15 cellular contexts compared by ENCODE assay signal in genomic region chr16:57786632-57787518, GRCh38. TPM values are rescaled to one million over a fixed set of nuclear protein-coding genes. Genes with fewer than 3 reads are reported as not detected.
A peak's percentile ranks its signal among the peaks of the same experiment; 100 is the strongest.
DNase-seq lines count a peak whose midpoint lies in the region; ATAC-seq, FAIRE-seq and TF ChIP-seq lines count a peak whose summit lies in the region.
"Had no signal": no experiment of that assay in that cellular context is flagged by ENCODE, and none has a peak within 500 bp of the region (broad histone marks: within the 10 kb centered on the region; RNA-seq: fewer than 3 reads in every experiment).

No MANE protein-coding gene starts in this region.

- no peaks in the 10 kb centered on the region for H3K79me2 ChIP-seq in K562 (ENCODE audit: control insufficient read depth, insufficient read depth, low read length)

- TF ChIP-seq RAD21 in A549 (conservative IDR thresholded peaks at IDR 0.05 in 1 of 2, IDR thresholded peaks at IDR 0.05 in 1 of 2), result no peak
- TF ChIP-seq RAD21 in K562 (CRISPR knock-in tag; conservative IDR thresholded peaks at IDR 0.05 in 1 of 2, IDR thresholded peaks at IDR 0.05 in 1 of 2), result no peak

- FAIRE-seq in A549 (lab: Jason Lieb, UNC), result no peak
- FAIRE-seq in K562 (lab: Jason Lieb, UNC), result no peak
- FAIRE-seq: A204.1, keratinocyte had no signal

- H3K36me3 Mint-ChIP-seq in type B pancreatic cell, result no peaks in the 10 kb centered on the region

- H3K27me3 Mint-ChIP-seq in type B pancreatic cell, result no peaks in the 10 kb centered on the region
- H3K27me3 Mint-ChIP-seq: activated CD4-positive, alpha-beta memory T cell treated with anti-CD3 and anti-CD28 coated beads, Interleukin-2, amount 10 ng/mL, durations not matched to agents 7 days and 5 days had no signal

- DNase-seq in A549 (ENCODE audit: low read depth in 1 of 2, low spot score in 1 of 2) (no peak), K562 (ENCODE audit: extremely low read depth in 1 of 4, low spot score in 3 of 4) (no peak), left ventricle myocardium superior (peak; percentile 87), ovary (peak in 4 of 5 donors; percentile 51 to 87 (median 76)), cortex of kidney (lab: John Stamatoyannopoulos, UW) (no peak), type B pancreatic cell (ENCODE audit: extremely low spot score, unreplicated experiment) (no peak), NCI-H187 (lab: John Stamatoyannopoulos, UW) (no peak)
- DNase-seq: activated CD4-positive, alpha-beta memory T cell treated with anti-CD3 and anti-CD28 coated beads, Interleukin-2, amount 10 ng/mL, durations not matched to agents 7 days and 5 days; NCI-H226; PC-9; stimulated activated CD4-positive, alpha-beta T cell treated with anti-CD3 and anti-CD28 coated beads, Interleukin-2, amount 100 ng/mL, for 48 hours had no signal

- no peak overlapping the region for H2AFZ ChIP-seq in K562 (ENCODE audit: low read depth, low read length)
- H2AFZ ChIP-seq: PC-9 had no signal

- no peaks in the 10 kb centered on the region for H3K27me3 ChIP-seq in K562 (ENCODE audit: control insufficient read depth in 2 of 2, insufficient read depth in 2 of 2, low read length in 2 of 2)
- no peaks in the 10 kb centered on the region for H3K27me3 ChIP-seq in ovary

- H3K9me3 Mint-ChIP-seq in type B pancreatic cell, result no peaks in the 10 kb centered on the region
- H3K9me3 Mint-ChIP-seq: activated CD4-positive, alpha-beta memory T cell treated with anti-CD3 and anti-CD28 coated beads, Interleukin-2, amount 10 ng/mL, durations not matched to agents 7 days and 5 days; T-helper 2 cell treated with Interferon-gamma antibody and Interleukin-4, amounts not matched to agents 5 μg/mL and 100 μg/mL, for 36 hours had no signal

- no peak for TF ChIP-seq POLR2A in A549 (IDR thresholded peaks at IDR 0.05; ENCODE audit: low read length)
- no peak for TF ChIP-seq POLR2A in K562 (conservative IDR thresholded peaks at IDR 0.05)
- no peak for TF ChIP-seq POLR2A in ovary (IDR thresholded peaks at IDR 0.05)

- no peak overlapping the region for H3K4me3 Mint-ChIP-seq in type B pancreatic cell
- H3K4me3 Mint-ChIP-seq: activated CD4-positive, alpha-beta memory T cell treated with anti-CD3 and anti-CD28 coated beads, Interleukin-2, amount 10 ng/mL, durations not matched to agents 7 days and 5 days; T-helper 2 cell treated with Interferon-gamma antibody and Interleukin-4, amounts not matched to agents 5 μg/mL and 100 μg/mL, for 36 hours had no signal

- WGBS in A549 (ENCODE audit: missing lambda C conversion rate), result 87% methylated on average over 22 of the region's 26 CpGs
- 72% methylated on average over 22 of the region's 26 CpGs for WGBS in K562 (ENCODE audit: insufficient coverage, low coverage, missing lambda C conversion rate)
- WGBS in ovary, 3 donors, result 51 to 58% (median 56%) methylated on average over 22 to 26 of the region's 26 CpGs

- TF ChIP-seq CTCF in A549 (IDR thresholded peaks at IDR 0.05), result no peak
- no peak for TF ChIP-seq CTCF in K562 (IDR thresholded peaks at IDR 0.05 in 2 of 3, conservative IDR thresholded peaks at IDR 0.05 in 1 of 3; ENCODE audit: insufficient read depth in 2 of 3, low read depth in 1 of 3, low read length in 3 of 3)
- no peak for TF ChIP-seq CTCF in ovary (IDR thresholded peaks at IDR 0.05)
- no peak for TF ChIP-seq CTCF in type B pancreatic cell (conservative IDR thresholded peaks at IDR 0.05)

- no peaks in the 10 kb centered on the region for H3K9me3 ChIP-seq in A549
- H3K9me3 ChIP-seq in K562 (replicated peaks; ENCODE audit: control insufficient read depth, insufficient read depth, low read depth, low read length), result no peaks in the 10 kb centered on the region
- H3K9me3 ChIP-seq in ovary, result no peaks in the 10 kb centered on the region

- intact Hi-C loops in K562 (cut with micrococcal nuclease), result no loop called here
- intact Hi-C loops in left ventricle myocardium superior (cut with micrococcal nuclease), result no loop called here
- intact Hi-C loops in ovary (cut with DNase I), result no loop called here

- BruUV-seq in K562 (replicated peaks; lab: Mats Ljungman, UMichigan), result no TSS peak

- H3K9me1 ChIP-seq in K562 (ENCODE audit: control insufficient read depth, insufficient read depth, low read length), result no peaks in the 10 kb centered on the region

- peaks cover 6% of the 10 kb centered on the region for H3K4me1 Mint-ChIP-seq in type B pancreatic cell (ENCODE audit: unreplicated experiment)
- H3K4me1 Mint-ChIP-seq: activated CD4-positive, alpha-beta memory T cell treated with anti-CD3 and anti-CD28 coated beads, Interleukin-2, amount 10 ng/mL, durations not matched to agents 7 days and 5 days had no signal

- no peak overlapping the region for H3K4me3 ChIP-seq in A549
- no peak overlapping the region for H3K4me3 ChIP-seq in K562
- no peak overlapping the region for H3K4me3 ChIP-seq in ovary
- H3K4me3 ChIP-seq: PC-9 had no signal

- CTCF ChIA-PET in A549 (lab: Yijun Ruan, JAX), result interaction anchor here (0.7 to 3.2 kb wide), 13 partner anchors 9 to 211 kb away, joined by 3 to 17 read pairs (median 4); no protein-coding TSS in a partner anchor
- CTCF ChIA-PET in K562 (lab: Yijun Ruan, JAX; ENCODE audit: low intra/inter-chr PET ratio), result interaction anchor here (0.6 kb wide), 1 partner anchor 16 kb away, joined by 3 read pairs; the partner anchor contains the start of gene KIFC3

- H3K9ac ChIP-seq in K562 (ENCODE audit: insufficient read depth in 1 of 2, low read depth in 2 of 2, low read length in 2 of 2), result peak overlapping the region in 1 of 2 experiments; percentile 56; a peak in 2 of 4 replicates

- no peak for TF ChIP-seq EP300 in A549 (IDR thresholded peaks at IDR 0.05)
- no peak for TF ChIP-seq EP300 in K562 (IDR thresholded peaks at IDR 0.05; ENCODE audit: low read length)
- no peak for TF ChIP-seq EP300 in ovary (IDR thresholded peaks at IDR 0.05)

- in situ Hi-C loops in K562 (cut with MboI), result no loop called here

- H3K4me2 ChIP-seq in A549 (no peak overlapping the region), K562 (ENCODE audit: insufficient read depth, low read length) (no peak overlapping the region)
- H3K4me2 ChIP-seq: PC-9 had no signal

- H3K27ac ChIP-seq in A549, result peak overlapping the region in 1 of 2 experiments; percentile 64; a peak in 3 of 6 replicates
- no peak overlapping the region for H3K27ac ChIP-seq in K562 (ENCODE audit: extremely low read depth, low read depth, low read length)
- peak overlapping the region; percentile 18 to 45 for H3K27ac ChIP-seq in ovary
- H3K27ac ChIP-seq: PC-9 had no signal

- peak; percentile 19 to 22; a peak in 4 of 6 replicates for ATAC-seq in A549
- peak; percentile 60 for ATAC-seq in K562
- peak; percentile 90 for ATAC-seq in left ventricle myocardium superior
- ATAC-seq in GM21576 (IDR thresholded peaks at IDR 0.05; ENCODE audit: unreplicated experiment), result no peak

- H3K4me1 ChIP-seq in A549 (peaks cover 70% of the 10 kb centered on the region), K562 (replicated peaks in 1 of 2; ENCODE audit: control insufficient read depth in 2 of 2, insufficient read depth in 2 of 2, low read length in 2 of 2) (peaks cover 0 to 23% of the 10 kb centered on the region in 2 experiments; a peak in 1 of 5 replicates), ovary (ENCODE audit: insufficient read depth) (peaks cover 18% of the 10 kb centered on the region)

- POLR2A ChIA-PET in A549 (lab: Yijun Ruan, JAX), result interaction anchor here (0.7 to 2.3 kb wide), 6 partner anchors 9 to 30 kb away, joined by 3 to 6 read pairs (median 4); no protein-coding TSS in a partner anchor
- POLR2A ChIA-PET in K562 (lab: Yijun Ruan, JAX), result interaction anchor here (2.8 to 4.3 kb wide), 2 partner anchors 8 to 13 kb away, joined by 15 to 20 read pairs; partner anchors contain the start of gene KIFC3

- H4K20me1 ChIP-seq in K562 (replicated peaks; ENCODE audit: control insufficient read depth, insufficient read depth, low read length), result no peaks in the 10 kb centered on the region

- peaks cover 72% of the 10 kb centered on the region; the same call in 2 of the 3 replicates for H3K36me3 ChIP-seq in K562 (ENCODE audit: control insufficient read depth, insufficient read depth, low read length)
- H3K36me3 ChIP-seq in ovary, result no peaks in the 10 kb centered on the region

- no peak overlapping the region for H3K27ac Mint-ChIP-seq in type B pancreatic cell
- H3K27ac Mint-ChIP-seq: activated CD4-positive, alpha-beta memory T cell treated with anti-CD3 and anti-CD28 coated beads, Interleukin-2, amount 10 ng/mL, durations not matched to agents 7 days and 5 days; T-helper 2 cell treated with Interferon-gamma antibody and Interleukin-4, amounts not matched to agents 5 μg/mL and 100 μg/mL, for 36 hours had no signal

RNA-seq across cellular contexts. Expression of gene KIFC3, which starts 15.4 kb away (rescaled TPM):
- 127 and 128 TPM in 2 replicates for polyA plus RNA-seq in A549 (2011; rRNA removed)
- polyA plus RNA-seq in A549 (2012; cell fraction: cytosol; rRNA removed), result 236 and 291 TPM in 2 replicates
- polyA plus RNA-seq in A549 (2012; cell fraction: nucleus; rRNA removed), result 781 and 955 TPM in 2 replicates
- polyA plus RNA-seq in A549 (2017; fragmentation: RNase III; extraction: RNeasy Plus Mini Kit Qiagen cat#74134 plus additional on column Dnase treatment), result 171 to 180 TPM (median 178 TPM) in 3 replicates
- 225 and 333 TPM in 2 replicates for polyA minus RNA-seq in A549 (2011; rRNA and poly(A)+ RNA removed)
- 164 and 411 TPM in 2 replicates for total RNA-seq in K562 (2011; cell fraction: chromatin; rRNA removed; ENCODE audit: low replicate concordance)
- total RNA-seq in K562 (2011; cell fraction: nucleolus; rRNA removed), result 182 and 194 TPM in 2 replicates
- 159 and 191 TPM in 2 replicates for total RNA-seq in K562 (2011; cell fraction: nucleoplasm; rRNA removed)
- 103 and 106 TPM in 2 replicates for total RNA-seq in K562 (2014; rRNA removed)
- 19.0 and 22.9 TPM in 2 replicates for total RNA-seq in K562 (2014; rRNA removed; fragmentation: Illumina TruSeq; extraction: Trizol)
- 26.2 and 28.4 TPM in 2 replicates for total RNA-seq in K562 (2015; rRNA removed; fragmentation: Illumina TruSeq; extraction: Trizol)
- 94.5 and 105 TPM in 2 replicates for total RNA-seq in K562 (2021)
- 53.3 and 63.5 TPM in 2 replicates for polyA plus RNA-seq in K562 (2011; rRNA removed)
- polyA plus RNA-seq in K562 (2011; cell fraction: cytosol; rRNA removed), result 55.1 and 112 TPM in 2 replicates
- polyA plus RNA-seq in K562 (2011; cell fraction: nucleus; rRNA removed), result 117 and 212 TPM in 2 replicates
- 52.0 and 117 TPM in 2 replicates for polyA plus RNA-seq in K562 (2012)
- 20.2 and 47.1 TPM in 2 replicates for polyA plus RNA-seq in K562 (2014; fragmentation: Illumina TruSeq; extraction: Trizol)
- under 1 TPM; 0.23 to 0.96 TPM for polyA plus RNA-seq in K562 (2014; fragmentation: Nextera tagmentation; extraction: Ambion mirVana)
- 78.1 and 80.3 TPM in 2 replicates for polyA plus RNA-seq in K562 (2014; rRNA removed)
- polyA minus RNA-seq in K562 (2011; rRNA and poly(A)+ RNA removed), result 30.1 and 42.3 TPM in 2 replicates
- 44.9 and 52.3 TPM in 2 replicates for polyA minus RNA-seq in K562 (2011; cell fraction: cytosol; rRNA and poly(A)+ RNA removed)
- polyA minus RNA-seq in K562 (2011; cell fraction: nucleus; rRNA and poly(A)+ RNA removed), result 83.2 and 86.6 TPM in 2 replicates
- 52.6 TPM for total RNA-seq in left ventricle myocardium superior
- total RNA-seq in ovary, result 10 to 100 TPM; 21.3 to 54.0 (median 37.5) TPM
- polyA plus RNA-seq in ovary, result 10 to 100 TPM in 1 of 2 donors, 1 to 10 TPM in 1; 4.6 to 16.0 TPM
- total RNA-seq in type B pancreatic cell (ENCODE audit: low replicate concordance), result 27.3 and 48.4 TPM in 2 replicates
- total RNA-seq: activated CD4-positive, alpha-beta memory T cell treated with anti-CD3 and anti-CD28 coated beads, Interleukin-2, amount 10 ng/mL, durations not matched to agents 7 days and 5 days had no signal

RNA-seq across cellular contexts. Expression of gene KATNB1, which starts 51.3 kb away (rescaled TPM):
- polyA plus RNA-seq in A549 (2011; rRNA removed) (18.6 and 21.1 TPM in 2 replicates), A549 (2017; fragmentation: RNase III; extraction: RNeasy Plus Mini Kit Qiagen cat#74134 plus additional on column Dnase treatment) (18.1 to 21.0 TPM (median 19.1 TPM) in 3 replicates), K562 (2011; rRNA removed) (21.9 and 35.8 TPM in 2 replicates), K562 (2014; fragmentation: Illumina TruSeq; extraction: Trizol) (34.2 and 55.7 TPM in 2 replicates), K562 (2014; fragmentation: Nextera tagmentation; extraction: Ambion mirVana) (1 to 10 TPM; 1.2 to 2.6 TPM), K562 (2014; rRNA removed) (39.6 and 48.0 TPM in 2 replicates), ovary (10 to 100 TPM in 1 of 2 donors, 1 to 10 TPM in 1; 3.4 to 11.0 TPM)
- polyA plus RNA-seq in A549 (2012; cell fraction: cytosol; rRNA removed), result 43.2 and 53.0 TPM in 2 replicates
- 124 and 158 TPM in 2 replicates for polyA plus RNA-seq in A549 (2012; cell fraction: nucleus; rRNA removed)
- 14.3 and 22.3 TPM in 2 replicates for polyA minus RNA-seq in A549 (2011; rRNA and poly(A)+ RNA removed)
- total RNA-seq in K562 (2011; cell fraction: chromatin; rRNA removed; ENCODE audit: low replicate concordance), result 32.2 and 108 TPM in 2 replicates
- total RNA-seq in K562 (2011; cell fraction: nucleolus; rRNA removed), result 85.9 and 107 TPM in 2 replicates
- 35.6 and 47.7 TPM in 2 replicates for total RNA-seq in K562 (2011; cell fraction: nucleoplasm; rRNA removed)
- total RNA-seq in K562 (2014; rRNA removed) (41.7 and 49.9 TPM in 2 replicates), K562 (2014; rRNA removed; fragmentation: Illumina TruSeq; extraction: Trizol) (11.0 and 12.4 TPM in 2 replicates), K562 (2015; rRNA removed; fragmentation: Illumina TruSeq; extraction: Trizol) (16.2 and 19.2 TPM in 2 replicates), K562 (2021) (50.2 and 52.6 TPM in 2 replicates), left ventricle myocardium superior (9.3 TPM), ovary (10 to 100 TPM in 5 of 7 donors, 1 to 10 TPM in 2; 7.7 to 20.2 (median 14.9) TPM), type B pancreatic cell (ENCODE audit: low replicate concordance) (20.2 and 31.7 TPM in 2 replicates)
- polyA plus RNA-seq in K562 (2011; cell fraction: cytosol; rRNA removed), result 23.3 and 42.8 TPM in 2 replicates
- 157 and 196 TPM in 2 replicates for polyA plus RNA-seq in K562 (2011; cell fraction: nucleus; rRNA removed)
- 32.5 and 46.3 TPM in 2 replicates for polyA plus RNA-seq in K562 (2012)
- polyA minus RNA-seq in K562 (2011; rRNA and poly(A)+ RNA removed), result 9.4 and 10.4 TPM in 2 replicates
- 17.7 and 29.2 TPM in 2 replicates for polyA minus RNA-seq in K562 (2011; cell fraction: cytosol; rRNA and poly(A)+ RNA removed)
- polyA minus RNA-seq in K562 (2011; cell fraction: nucleus; rRNA and poly(A)+ RNA removed), result 35.1 and 38.8 TPM in 2 replicates

Comparison
In these comparisons a context has a peak if more than half of its experiments do, and no peak if none do; other contexts are left out.
1. DNase-seq: peak in left ventricle myocardium superior (single experiment) and ovary (4 of 5); none in A549 (0 of 2), K562 (0 of 4), cortex of kidney (single experiment), type B pancreatic cell (single experiment) and NCI-H187 (0 of 2).
2. Of the 35 proteins assayed by ChIP-seq in both K562 and A549: peak only in K562: USF2; only in A549: none; in both: none; in neither: 33; mixed calls (peak in some experiments, not most) for 1.